ENCODE assay signal across 12 cellular contexts in genomic region chr2:172307800-172308199, GRCh38.
DNase-seq lines count a peak whose midpoint lies in the region; ATAC-seq and TF ChIP-seq lines count a peak whose summit lies in the region.
"Had no signal": no experiment of that assay in that cellular context is flagged by ENCODE, and none has a peak within 500 bp of the region (broad histone marks: within the 10 kb centered on the region; RNA-seq: fewer than 3 reads in every experiment).

No MANE protein-coding gene starts in this region.

- no peaks in the 10 kb centered on the region for H3K36me3 Mint-ChIP-seq in activated CD8-positive, alpha-beta T cell treated with anti-CD3 and anti-CD28 coated beads, Interleukin-2, amount 10 ng/mL, durations not matched to agents 7 days and 5 days (ENCODE audit: low read depth)
- H3K36me3 Mint-ChIP-seq: naive thymus-derived CD8-positive, alpha-beta T cell; stimulated activated naive B cell treated with anti-CD40 and anti-IgM and Interleukin-4, amounts not matched to agents 10 μg/mL and 1 μg/mL and 100 μg/mL, for 72 hours had no signal

- H3K4me2 ChIP-seq in PC-3 (ENCODE audit: low read length) = no peak overlapping the region

- intact Hi-C loops in PC-3 (cut with micrococcal nuclease) = no loop called here

- H3K27me3 ChIP-seq in PC-3 (ENCODE audit: low read length) (no peaks in the 10 kb centered on the region), WERI-Rb-1 (ENCODE audit: insufficient read depth, low read depth, severe bottlenecking) (no peaks in the 10 kb centered on the region)

- H3K36me3 ChIP-seq in PC-3 (ENCODE audit: low read depth, low read length) = no peaks in the 10 kb centered on the region
- H3K36me3 ChIP-seq in WERI-Rb-1 = no peaks in the 10 kb centered on the region

- H2AFZ ChIP-seq in PC-3 (ENCODE audit: low read length) = 0 out of 2 replicates have a peak overlapping the region, but pooled peaks have one; percentile 18

- CTCF ChIA-PET in PC-3 (lab: Charles Lee) = no interaction called here
- CTCF ChIA-PET in activated CD8-positive, alpha-beta T cell treated with anti-CD3 and anti-CD28 coated beads, Interleukin-2, amount 10 ng/mL, durations not matched to agents 7 days and 5 days (lab: Charles Lee) = no interaction called here

- DNase-seq in HT-29 (ENCODE audit: low spot score) = peak; percentile 65
- no peak for DNase-seq in PC-3
- DNase-seq in fibroblast of pulmonary artery (ENCODE audit: low read depth) = peak; percentile 57
- DNase-seq in renal cortical epithelial cell (ENCODE audit: low read depth) = peak; percentile 45
- DNase-seq in activated CD8-positive, alpha-beta T cell treated with anti-CD3 and anti-CD28 coated beads, Interleukin-2, amount 10 ng/mL, durations not matched to agents 7 days and 5 days = no peak
- DNase-seq in WERI-Rb-1 = no peak
- DNase-seq: activated B cell treated with CpG ODN at 0.5 μM for 24 hours; activated effector memory CD4-positive, alpha-beta T cell treated with Interleukin-2 at 50 U/mL for 16 hours; cerebellar nuclear complex; naive thymus-derived CD8-positive, alpha-beta T cell; stimulated activated naive B cell treated with anti-CD40 and anti-IgM and Interleukin-4, amounts not matched to agents 10 μg/mL and 1 μg/mL and 100 μg/mL, for 72 hours had no signal

- no peak overlapping the region for H3K9ac ChIP-seq in PC-3 (ENCODE audit: low read length)

- no peak for TF ChIP-seq CTCF in PC-3 (conservative IDR thresholded peaks at IDR 0.05; ENCODE audit: low read depth, low read length)
- TF ChIP-seq CTCF in fibroblast of pulmonary artery (IDR thresholded peaks at IDR 0.05; ENCODE audit: low read length, missing control alignments) = no peak
- no peak for TF ChIP-seq CTCF in WERI-Rb-1 (IDR thresholded peaks at IDR 0.05; ENCODE audit: low read depth, low read length)

- H3K79me2 ChIP-seq in PC-3 (ENCODE audit: low read length) = no peaks in the 10 kb centered on the region

- H3K27me3 Mint-ChIP-seq in activated CD8-positive, alpha-beta T cell treated with anti-CD3 and anti-CD28 coated beads, Interleukin-2, amount 10 ng/mL, durations not matched to agents 7 days and 5 days (ENCODE audit: low read depth) = no peaks in the 10 kb centered on the region

- H3K9me2 ChIP-seq in PC-3 (replicated peaks; ENCODE audit: low read length) = no peaks in the 10 kb centered on the region

- ATAC-seq in PC-3 (no peak; the same call in 1 of the 2 replicates), HG02884 (IDR thresholded peaks at IDR 0.05; ENCODE audit: unreplicated experiment) (no peak)
- ATAC-seq in activated CD8-positive, alpha-beta T cell treated with anti-CD3 and anti-CD28 coated beads, Interleukin-2, amount 10 ng/mL, durations not matched to agents 7 days and 5 days = no peak
- ATAC-seq: naive thymus-derived CD8-positive, alpha-beta T cell; stimulated activated naive B cell treated with anti-CD40 and anti-IgM and Interleukin-4, amounts not matched to agents 10 μg/mL and 1 μg/mL and 100 μg/mL, for 72 hours had no signal

- POLR2A ChIA-PET in PC-3 (lab: Charles Lee; ENCODE audit: unreplicated experiment) = interaction anchor here (0.6 to 0.9 kb wide), 2 partner anchors 171 to 386 kb away, joined by 4 to 6 read pairs; no protein-coding TSS in a partner anchor
- POLR2A ChIA-PET in activated CD8-positive, alpha-beta T cell treated with anti-CD3 and anti-CD28 coated beads, Interleukin-2, amount 10 ng/mL, durations not matched to agents 7 days and 5 days (lab: Charles Lee) = no interaction called here

- H3K27ac ChIP-seq in PC-3 (ENCODE audit: low read length) (no peak overlapping the region), WERI-Rb-1 (no peak overlapping the region)

- no peaks in the 10 kb centered on the region for H4K20me1 ChIP-seq in PC-3 (ENCODE audit: low read length)

- no peak overlapping the region for H3K4me3 Mint-ChIP-seq in activated CD8-positive, alpha-beta T cell treated with anti-CD3 and anti-CD28 coated beads, Interleukin-2, amount 10 ng/mL, durations not matched to agents 7 days and 5 days
- H3K4me3 Mint-ChIP-seq: activated B cell treated with CpG ODN at 0.5 μM for 24 hours; naive thymus-derived CD8-positive, alpha-beta T cell; stimulated activated naive B cell treated with anti-CD40 and anti-IgM and Interleukin-4, amounts not matched to agents 10 μg/mL and 1 μg/mL and 100 μg/mL, for 72 hours had no signal

- H3K4me1 ChIP-seq in PC-3 (ENCODE audit: insufficient read depth, low read length) = peaks cover 4% of the 10 kb centered on the region; the same call in 1 of the 2 replicates

- H3K9me3 ChIP-seq in PC-3 (ENCODE audit: low read length) = no peaks in the 10 kb centered on the region
- no peaks in the 10 kb centered on the region for H3K9me3 ChIP-seq in WERI-Rb-1 (ENCODE audit: severe bottlenecking)

- H3K4me1 Mint-ChIP-seq in activated CD8-positive, alpha-beta T cell treated with anti-CD3 and anti-CD28 coated beads, Interleukin-2, amount 10 ng/mL, durations not matched to agents 7 days and 5 days (ENCODE audit: low read depth) = no peaks in the 10 kb centered on the region
- H3K4me1 Mint-ChIP-seq: activated B cell treated with CpG ODN at 0.5 μM for 24 hours; stimulated activated naive B cell treated with anti-CD40 and anti-IgM and Interleukin-4, amounts not matched to agents 10 μg/mL and 1 μg/mL and 100 μg/mL, for 72 hours had no signal

- no peaks in the 10 kb centered on the region for H3F3A ChIP-seq in PC-3 (ENCODE audit: low read length, unreplicated experiment)

- no TSS peak for BruUV-seq in PC-3 (replicated peaks; lab: Mats Ljungman, UMichigan)

- no peak overlapping the region for H3K27ac Mint-ChIP-seq in activated CD8-positive, alpha-beta T cell treated with anti-CD3 and anti-CD28 coated beads, Interleukin-2, amount 10 ng/mL, durations not matched to agents 7 days and 5 days
- H3K27ac Mint-ChIP-seq: activated B cell treated with CpG ODN at 0.5 μM for 24 hours; stimulated activated naive B cell treated with anti-CD40 and anti-IgM and Interleukin-4, amounts not matched to agents 10 μg/mL and 1 μg/mL and 100 μg/mL, for 72 hours had no signal

- H3K4me3 ChIP-seq in PC-3 (ENCODE audit: low read length) = no peak overlapping the region
- no peak overlapping the region for H3K4me3 ChIP-seq in fibroblast of pulmonary artery (replicated peaks; ENCODE audit: low read depth, low read length)
- H3K4me3 ChIP-seq in WERI-Rb-1 (ENCODE audit: low read depth, low read length) = no peak overlapping the region

- H3K9me3 Mint-ChIP-seq in activated CD8-positive, alpha-beta T cell treated with anti-CD3 and anti-CD28 coated beads, Interleukin-2, amount 10 ng/mL, durations not matched to agents 7 days and 5 days (ENCODE audit: insufficient read depth) = no peaks in the 10 kb centered on the region
- H3K9me3 Mint-ChIP-seq: activated B cell treated with CpG ODN at 0.5 μM for 24 hours; naive thymus-derived CD8-positive, alpha-beta T cell; stimulated activated naive B cell treated with anti-CD40 and anti-IgM and Interleukin-4, amounts not matched to agents 10 μg/mL and 1 μg/mL and 100 μg/mL, for 72 hours had no signal

Comparison
In these comparisons a context has a peak if more than half of its experiments do, and no peak if none do; other contexts are left out.
1. DNase-seq: peak in HT-29 (single experiment), fibroblast of pulmonary artery (single experiment) and renal cortical epithelial cell (single experiment); none in PC-3 (single experiment), activated CD8-positive, alpha-beta T cell treated with anti-CD3 and anti-CD28 coated beads, Interleukin-2, amount 10 ng/mL, durations not matched to agents 7 days and 5 days (single experiment) and WERI-Rb-1 (single experiment).